In genomic region chr1:34477632-34478141, GRCh38 we compare ENCODE assay signal across 2 cellular contexts.
A peak's percentile ranks its signal among the peaks of the same experiment; 100 is the strongest.
TF ChIP-seq lines count a peak whose summit lies in the region.

No MANE protein-coding gene starts in this region.

TF ChIP-seq in GM23338, 12 proteins besides CTCF, POLR2A, EP300 and RAD21 (continued from another document):
- TF ChIP-seq, protein P1, sequence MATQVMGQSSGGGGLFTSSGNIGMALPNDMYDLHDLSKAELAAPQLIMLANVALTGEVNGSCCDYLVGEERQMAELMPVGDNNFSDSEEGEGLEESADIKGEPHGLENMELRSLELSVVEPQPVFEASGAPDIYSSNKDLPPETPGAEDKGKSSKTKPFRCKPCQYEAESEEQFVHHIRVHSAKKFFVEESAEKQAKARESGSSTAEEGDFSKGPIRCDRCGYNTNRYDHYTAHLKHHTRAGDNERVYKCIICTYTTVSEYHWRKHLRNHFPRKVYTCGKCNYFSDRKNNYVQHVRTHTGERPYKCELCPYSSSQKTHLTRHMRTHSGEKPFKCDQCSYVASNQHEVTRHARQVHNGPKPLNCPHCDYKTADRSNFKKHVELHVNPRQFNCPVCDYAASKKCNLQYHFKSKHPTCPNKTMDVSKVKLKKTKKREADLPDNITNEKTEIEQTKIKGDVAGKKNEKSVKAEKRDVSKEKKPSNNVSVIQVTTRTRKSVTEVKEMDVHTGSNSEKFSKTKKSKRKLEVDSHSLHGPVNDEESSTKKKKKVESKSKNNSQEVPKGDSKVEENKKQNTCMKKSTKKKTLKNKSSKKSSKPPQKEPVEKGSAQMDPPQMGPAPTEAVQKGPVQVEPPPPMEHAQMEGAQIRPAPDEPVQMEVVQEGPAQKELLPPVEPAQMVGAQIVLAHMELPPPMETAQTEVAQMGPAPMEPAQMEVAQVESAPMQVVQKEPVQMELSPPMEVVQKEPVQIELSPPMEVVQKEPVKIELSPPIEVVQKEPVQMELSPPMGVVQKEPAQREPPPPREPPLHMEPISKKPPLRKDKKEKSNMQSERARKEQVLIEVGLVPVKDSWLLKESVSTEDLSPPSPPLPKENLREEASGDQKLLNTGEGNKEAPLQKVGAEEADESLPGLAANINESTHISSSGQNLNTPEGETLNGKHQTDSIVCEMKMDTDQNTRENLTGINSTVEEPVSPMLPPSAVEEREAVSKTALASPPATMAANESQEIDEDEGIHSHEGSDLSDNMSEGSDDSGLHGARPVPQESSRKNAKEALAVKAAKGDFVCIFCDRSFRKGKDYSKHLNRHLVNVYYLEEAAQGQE (IDR thresholded peaks at IDR 0.05; ENCODE audit: unreplicated experiment), result no peak
- TF ChIP-seq, protein P2, sequence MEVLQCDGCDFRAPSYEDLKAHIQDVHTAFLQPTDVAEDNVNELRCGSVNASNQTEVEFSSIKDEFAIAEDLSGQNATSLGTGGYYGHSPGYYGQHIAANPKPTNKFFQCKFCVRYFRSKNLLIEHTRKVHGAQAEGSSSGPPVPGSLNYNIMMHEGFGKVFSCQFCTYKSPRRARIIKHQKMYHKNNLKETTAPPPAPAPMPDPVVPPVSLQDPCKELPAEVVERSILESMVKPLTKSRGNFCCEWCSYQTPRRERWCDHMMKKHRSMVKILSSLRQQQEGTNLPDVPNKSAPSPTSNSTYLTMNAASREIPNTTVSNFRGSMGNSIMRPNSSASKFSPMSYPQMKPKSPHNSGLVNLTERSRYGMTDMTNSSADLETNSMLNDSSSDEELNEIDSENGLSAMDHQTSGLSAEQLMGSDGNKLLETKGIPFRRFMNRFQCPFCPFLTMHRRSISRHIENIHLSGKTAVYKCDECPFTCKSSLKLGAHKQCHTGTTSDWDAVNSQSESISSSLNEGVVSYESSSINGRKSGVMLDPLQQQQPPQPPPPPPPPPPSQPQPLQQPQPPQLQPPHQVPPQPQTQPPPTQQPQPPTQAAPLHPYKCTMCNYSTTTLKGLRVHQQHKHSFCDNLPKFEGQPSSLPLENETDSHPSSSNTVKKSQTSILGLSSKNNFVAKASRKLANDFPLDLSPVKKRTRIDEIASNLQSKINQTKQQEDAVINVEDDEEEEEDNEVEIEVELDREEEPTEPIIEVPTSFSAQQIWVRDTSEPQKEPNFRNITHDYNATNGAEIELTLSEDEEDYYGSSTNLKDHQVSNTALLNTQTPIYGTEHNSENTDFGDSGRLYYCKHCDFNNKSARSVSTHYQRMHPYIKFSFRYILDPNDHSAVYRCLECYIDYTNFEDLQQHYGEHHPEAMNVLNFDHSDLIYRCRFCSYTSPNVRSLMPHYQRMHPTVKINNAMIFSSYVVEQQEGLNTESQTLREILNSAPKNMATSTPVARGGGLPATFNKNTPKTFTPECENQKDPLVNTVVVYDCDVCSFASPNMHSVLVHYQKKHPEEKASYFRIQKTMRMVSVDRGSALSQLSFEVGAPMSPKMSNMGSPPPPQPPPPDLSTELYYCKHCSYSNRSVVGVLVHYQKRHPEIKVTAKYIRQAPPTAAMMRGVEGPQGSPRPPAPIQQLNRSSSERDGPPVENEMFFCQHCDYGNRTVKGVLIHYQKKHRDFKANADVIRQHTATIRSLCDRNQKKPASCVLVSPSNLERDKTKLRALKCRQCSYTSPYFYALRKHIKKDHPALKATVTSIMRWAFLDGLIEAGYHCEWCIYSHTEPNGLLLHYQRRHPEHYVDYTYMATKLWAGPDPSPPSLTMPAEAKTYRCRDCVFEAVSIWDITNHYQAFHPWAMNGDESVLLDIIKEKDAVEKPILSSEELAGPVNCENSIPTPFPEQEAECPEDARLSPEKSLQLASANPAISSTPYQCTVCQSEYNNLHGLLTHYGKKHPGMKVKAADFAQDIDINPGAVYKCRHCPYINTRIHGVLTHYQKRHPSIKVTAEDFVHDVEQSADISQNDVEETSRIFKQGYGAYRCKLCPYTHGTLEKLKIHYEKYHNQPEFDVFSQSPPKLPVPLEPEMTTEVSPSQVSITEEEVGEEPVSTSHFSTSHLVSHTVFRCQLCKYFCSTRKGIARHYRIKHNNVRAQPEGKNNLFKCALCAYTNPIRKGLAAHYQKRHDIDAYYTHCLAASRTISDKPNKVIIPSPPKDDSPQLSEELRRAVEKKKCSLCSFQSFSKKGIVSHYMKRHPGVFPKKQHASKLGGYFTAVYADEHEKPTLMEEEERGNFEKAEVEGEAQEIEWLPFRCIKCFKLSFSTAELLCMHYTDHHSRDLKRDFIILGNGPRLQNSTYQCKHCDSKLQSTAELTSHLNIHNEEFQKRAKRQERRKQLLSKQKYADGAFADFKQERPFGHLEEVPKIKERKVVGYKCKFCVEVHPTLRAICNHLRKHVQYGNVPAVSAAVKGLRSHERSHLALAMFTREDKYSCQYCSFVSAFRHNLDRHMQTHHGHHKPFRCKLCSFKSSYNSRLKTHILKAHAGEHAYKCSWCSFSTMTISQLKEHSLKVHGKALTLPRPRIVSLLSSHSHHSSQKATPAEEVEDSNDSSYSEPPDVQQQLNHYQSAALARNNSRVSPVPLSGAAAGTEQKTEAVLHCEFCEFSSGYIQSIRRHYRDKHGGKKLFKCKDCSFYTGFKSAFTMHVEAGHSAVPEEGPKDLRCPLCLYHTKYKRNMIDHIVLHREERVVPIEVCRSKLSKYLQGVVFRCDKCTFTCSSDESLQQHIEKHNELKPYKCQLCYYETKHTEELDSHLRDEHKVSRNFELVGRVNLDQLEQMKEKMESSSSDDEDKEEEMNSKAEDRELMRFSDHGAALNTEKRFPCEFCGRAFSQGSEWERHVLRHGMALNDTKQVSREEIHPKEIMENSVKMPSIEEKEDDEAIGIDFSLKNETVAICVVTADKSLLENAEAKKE (CRISPR knock-in tag; IDR thresholded peaks at IDR 0.05), result no peak
- TF ChIP-seq ETS1 (IDR thresholded peaks at IDR 0.05) (no peak), STAT1 (IDR thresholded peaks at IDR 0.05; ENCODE audit: unreplicated experiment) (no peak), EZH2 (IDR thresholded peaks at IDR 0.05; ENCODE audit: low read depth, unreplicated experiment) (no peak), CREB1 (CRISPR knock-in tag; IDR thresholded peaks at IDR 0.05; ENCODE audit: low read depth) (no peak), JUNB (IDR thresholded peaks at IDR 0.05; ENCODE audit: unreplicated experiment) (no peak), NANOG (IDR thresholded peaks at IDR 0.05; ENCODE audit: borderline replicate concordance) (no peak), POLR2AphosphoS5 (IDR thresholded peaks at IDR 0.05; ENCODE audit: low read depth) (no peak), ZNF114 (CRISPR knock-in tag; IDR thresholded peaks at IDR 0.05) (no peak)

TF ChIP-seq in K562, 482 proteins besides CTCF, POLR2A, EP300 and RAD21 (continued from another document):
- TF ChIP-seq, protein P3, sequence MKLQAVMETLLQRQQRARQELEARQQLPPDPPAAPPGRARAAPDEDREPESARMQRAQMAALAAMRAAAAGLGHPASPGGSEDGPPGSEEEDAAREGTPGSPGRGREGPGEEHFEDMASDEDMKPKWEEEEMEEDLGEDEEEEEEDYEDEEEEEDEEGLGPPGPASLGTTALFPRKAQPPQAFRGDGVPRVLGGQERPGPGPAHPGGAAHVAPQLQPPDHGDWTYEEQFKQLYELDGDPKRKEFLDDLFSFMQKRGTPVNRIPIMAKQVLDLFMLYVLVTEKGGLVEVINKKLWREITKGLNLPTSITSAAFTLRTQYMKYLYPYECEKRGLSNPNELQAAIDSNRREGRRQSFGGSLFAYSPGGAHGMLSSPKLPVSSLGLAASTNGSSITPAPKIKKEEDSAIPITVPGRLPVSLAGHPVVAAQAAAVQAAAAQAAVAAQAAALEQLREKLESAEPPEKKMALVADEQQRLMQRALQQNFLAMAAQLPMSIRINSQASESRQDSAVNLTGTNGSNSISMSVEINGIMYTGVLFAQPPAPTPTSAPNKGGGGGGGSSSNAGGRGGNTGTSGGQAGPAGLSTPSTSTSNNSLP (IDR thresholded peaks at IDR 0.05; ENCODE audit: borderline replicate concordance, low read depth, low read length), result no peak
- no peak for TF ChIP-seq MYNN (IDR thresholded peaks at IDR 0.05)
- no peak for TF ChIP-seq MYNN (CRISPR knock-in tag; IDR thresholded peaks at IDR 0.05)
- no peak for TF ChIP-seq YY1 (IDR thresholded peaks at IDR 0.05; ENCODE audit: borderline replicate concordance in 1 of 3, control insufficient read depth in 1 of 3, extremely low read depth in 1 of 3, insufficient read depth in 3 of 3, insufficient read length in 1 of 3, insufficient replicate concordance in 2 of 3, low read depth in 1 of 3, low read length in 2 of 3)
- TF ChIP-seq TBP (optimal IDR thresholded peaks at IDR 0.05; ENCODE audit: low read depth, low read length), result peak; percentile 65
- no peak for TF ChIP-seq ZNF282 (CRISPR knock-in tag; IDR thresholded peaks at IDR 0.05)
